1 cellular context compared by ENCODE assay signal in genomic region chr20:47317127-47317895, GRCh38.
TF ChIP-seq lines count a peak whose summit lies in the region.

No MANE protein-coding gene starts in this region.

TF ChIP-seq in GM23338, 12 proteins besides CTCF, POLR2A, EP300 and RAD21 (continued from another document):
- no peak for TF ChIP-seq ZNF462 (CRISPR knock-in tag; IDR thresholded peaks at IDR 0.05)
- TF ChIP-seq POLR2AphosphoS5 (IDR thresholded peaks at IDR 0.05; ENCODE audit: low read depth): no peak
- no peak for TF ChIP-seq EZH2phosphoT487 (IDR thresholded peaks at IDR 0.05; ENCODE audit: unreplicated experiment)
- TF ChIP-seq ZNF331 (CRISPR knock-in tag; IDR thresholded peaks at IDR 0.05; ENCODE audit: low read depth): no peak
TF ChIP-seq in GM23338: peak in this region for 0.
